13 cellular contexts compared by ENCODE assay signal in the genomic region with DNA sequence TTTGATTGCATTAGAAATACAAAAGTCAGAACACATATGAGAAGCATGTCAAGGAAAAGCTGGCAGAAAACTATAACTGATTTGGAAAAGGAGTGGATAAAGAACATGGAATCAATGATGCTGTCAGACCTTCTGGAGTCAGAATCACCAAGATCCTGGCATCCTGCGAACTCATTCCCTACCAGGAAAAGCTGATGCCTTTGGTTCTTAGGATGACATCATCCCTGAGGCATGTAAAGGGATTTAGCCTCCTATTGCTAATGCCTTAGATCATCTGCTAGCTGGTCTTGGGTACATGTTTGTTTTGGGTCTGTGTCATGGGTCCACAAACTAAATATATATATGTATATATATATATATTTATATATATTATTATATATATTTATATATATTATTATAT.
DNase-seq lines count a peak whose midpoint lies in the region; ATAC-seq and TF ChIP-seq lines count a peak whose summit lies in the region.
"Had no signal": no experiment of that assay in that cellular context is flagged by ENCODE, and none has a peak within 500 bp of the region (broad histone marks: within the 10 kb centered on the region; RNA-seq: fewer than 3 reads in every experiment).

No MANE protein-coding gene starts in this region.

- DNase-seq in AG04450 (ENCODE audit: low read depth, low spot score) (peak; percentile 62), HFFc6 (peak; percentile 79), amniotic stem cell (lab: John Stamatoyannopoulos, UW) (peak; percentile 79), iPS DF 6.9 (ENCODE audit: low read depth, low spot score) (peak; percentile 54), inferior parietal cortex (ENCODE audit: extremely low spot score) (no peak), lower leg skin (ENCODE audit: low spot score in 2 of 2) (no peak)
- DNase-seq: activated CD8-positive, alpha-beta T cell treated with anti-CD3 and anti-CD28 coated beads for 36 hours; H9; stimulated activated naive CD8-positive, alpha-beta T cell treated with anti-CD3 and anti-CD28 coated beads, Interleukin-15, amount 100 ng/mL, for 72 hours had no signal

- H3K4me3 ChIP-seq in AG04450 (ENCODE audit: low read depth, low read length) (no peak overlapping the region), iPS DF 6.9 (ENCODE audit: low read length) (no peak overlapping the region), lower leg skin (ENCODE audit: low read depth, poor library complexity, severe bottlenecking) (no peak overlapping the region)
- H3K4me3 ChIP-seq: SJSA1 had no signal

- POLR2A ChIA-PET in AG04450 (lab: Yijun Ruan, JAX) = no interaction called here

- H3K4me3 Mint-ChIP-seq in HFFc6 = no peak overlapping the region
- H3K4me3 Mint-ChIP-seq: activated CD8-positive, alpha-beta T cell treated with anti-CD3 and anti-CD28 coated beads for 36 hours; H9; stimulated activated naive CD8-positive, alpha-beta T cell treated with anti-CD3 and anti-CD28 coated beads, Interleukin-15, amount 100 ng/mL, for 72 hours had no signal

- TF ChIP-seq CTCF in AG04450 (IDR thresholded peaks at IDR 0.05; ENCODE audit: low read depth, low read length) (no peak), HFFc6 (IDR thresholded peaks at IDR 0.05) (no peak), lower leg skin (IDR thresholded peaks at IDR 0.05) (no peak)

- H3K9me3 Mint-ChIP-seq in HFFc6 = no peaks in the 10 kb centered on the region; the same call in 1 of the 2 replicates
- H3K9me3 Mint-ChIP-seq: activated CD8-positive, alpha-beta T cell treated with anti-CD3 and anti-CD28 coated beads for 36 hours; H9 had no signal

- CTCF ChIA-PET in AG04450 (lab: Charles Lee) = interaction anchor here (1.4 kb wide), 1 partner anchor 15 kb away, joined by 3 read pairs; no protein-coding TSS in a partner anchor

- WGBS in iPS DF 6.9 (ENCODE audit: insufficient coverage, insufficient read length) = no CpG with 5 or more reads among the region's 1 CpG
- WGBS in lower leg skin, 2 donors = 19 to 56% methylated on average over 1 of the region's 1 CpG

- H3K27me3 Mint-ChIP-seq in HFFc6 (ENCODE audit: insufficient read depth) = no peaks in the 10 kb centered on the region

- H3K27ac ChIP-seq in AG04450 (ENCODE audit: low read depth, low read length) = no peak overlapping the region
- H3K27ac ChIP-seq in iPS DF 6.9 (ENCODE audit: low read length) = no peak overlapping the region
- H3K27ac ChIP-seq: C4-2B, SJSA1 had no signal

- peaks cover 37% of the 10 kb centered on the region for H3K4me1 Mint-ChIP-seq in HFFc6 (ENCODE audit: low read depth)
- H3K4me1 Mint-ChIP-seq: stimulated activated naive CD8-positive, alpha-beta T cell treated with anti-CD3 and anti-CD28 coated beads, Interleukin-15, amount 100 ng/mL, for 72 hours had no signal

- H3K36me3 Mint-ChIP-seq in HFFc6 (ENCODE audit: low read depth) = peaks cover 6% of the 10 kb centered on the region; the same call in 1 of the 2 replicates

- no peak for ATAC-seq in HG02870 (IDR thresholded peaks at IDR 0.05; ENCODE audit: unreplicated experiment)
- ATAC-seq in HG03039 (IDR thresholded peaks at IDR 0.05; ENCODE audit: unreplicated experiment) = no peak
- ATAC-seq: activated CD8-positive, alpha-beta T cell treated with anti-CD3 and anti-CD28 coated beads for 36 hours; stimulated activated naive CD8-positive, alpha-beta T cell treated with anti-CD3 and anti-CD28 coated beads, Interleukin-15, amount 100 ng/mL, for 72 hours had no signal

- intact Hi-C loops in lower leg skin (cut with DNase I; ENCODE audit: low total_unique reads) = no loop called here

- no peak for TF ChIP-seq POLR2A in lower leg skin (IDR thresholded peaks at IDR 0.05)

- no peaks in the 10 kb centered on the region for H3K36me3 ChIP-seq in iPS DF 6.9 (ENCODE audit: control insufficient read depth, insufficient read depth, low read length)
- H3K36me3 ChIP-seq: SJSA1 had no signal

- H3K4me1 ChIP-seq in iPS DF 6.9 (ENCODE audit: control insufficient read depth, insufficient read depth, low read length) = no peaks in the 10 kb centered on the region; the same call in 1 of the 2 replicates
- H3K4me1 ChIP-seq: SJSA1 had no signal

- H3K27me3 ChIP-seq in AG04450 (ENCODE audit: control insufficient read depth, insufficient read depth, low read length) = no peaks in the 10 kb centered on the region
- no peaks in the 10 kb centered on the region for H3K27me3 ChIP-seq in iPS DF 6.9 (ENCODE audit: control insufficient read depth, insufficient read depth, low read length)
- H3K27me3 ChIP-seq: SJSA1 had no signal

- H3K9me3 ChIP-seq in AG04450 (ENCODE audit: control insufficient read depth, insufficient read depth, low read length) (no peaks in the 10 kb centered on the region), iPS DF 6.9 (ENCODE audit: control insufficient read depth, insufficient read depth, low read length) (no peaks in the 10 kb centered on the region)
- H3K9me3 ChIP-seq: SJSA1 had no signal

- H3K27ac Mint-ChIP-seq in HFFc6 = no peak overlapping the region
- H3K27ac Mint-ChIP-seq: activated CD8-positive, alpha-beta T cell treated with anti-CD3 and anti-CD28 coated beads for 36 hours; stimulated activated naive CD8-positive, alpha-beta T cell treated with anti-CD3 and anti-CD28 coated beads, Interleukin-15, amount 100 ng/mL, for 72 hours had no signal

Comparison
In these comparisons a context has a peak if more than half of its experiments do, and no peak if none do; other contexts are left out.
1. DNase-seq: peak in AG04450 (single experiment), HFFc6 (single experiment), amniotic stem cell (single experiment) and iPS DF 6.9 (single experiment); none in inferior parietal cortex (single experiment) and lower leg skin (0 of 2).